1 cellular context compared by ENCODE assay signal in the genomic region with DNA sequence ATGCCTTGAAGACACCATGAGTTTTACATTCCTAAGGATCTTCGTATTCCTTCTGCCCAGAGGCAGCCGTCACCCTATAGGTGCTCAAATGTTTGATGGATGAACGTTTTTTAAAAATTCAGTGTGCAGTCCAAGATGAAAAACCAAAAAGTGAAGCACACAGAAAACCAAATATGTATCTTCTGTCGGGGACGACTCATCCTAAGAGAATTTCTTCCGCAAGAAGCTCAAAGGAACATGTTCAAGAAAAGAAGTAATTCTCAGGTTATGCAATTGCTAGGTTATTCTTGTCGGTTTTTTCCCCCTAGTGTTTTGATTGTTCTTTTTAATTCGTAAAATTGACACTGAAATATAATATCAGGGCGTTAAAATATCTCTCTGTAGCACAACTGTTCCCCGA.
TF ChIP-seq lines count a peak whose summit lies in the region.

No MANE protein-coding gene starts in this region.

TF ChIP-seq in HepG2, 621 proteins besides CTCF, POLR2A, EP300 and RAD21:
- TF ChIP-seq ATF7 (IDR thresholded peaks at IDR 0.05), result no peak
- TF ChIP-seq ATF7 (CRISPR knock-in tag; IDR thresholded peaks at IDR 0.05), result no peak
- no peak for TF ChIP-seq FOXA3 (CRISPR knock-in tag; IDR thresholded peaks at IDR 0.05)
- TF ChIP-seq, protein P1, sequence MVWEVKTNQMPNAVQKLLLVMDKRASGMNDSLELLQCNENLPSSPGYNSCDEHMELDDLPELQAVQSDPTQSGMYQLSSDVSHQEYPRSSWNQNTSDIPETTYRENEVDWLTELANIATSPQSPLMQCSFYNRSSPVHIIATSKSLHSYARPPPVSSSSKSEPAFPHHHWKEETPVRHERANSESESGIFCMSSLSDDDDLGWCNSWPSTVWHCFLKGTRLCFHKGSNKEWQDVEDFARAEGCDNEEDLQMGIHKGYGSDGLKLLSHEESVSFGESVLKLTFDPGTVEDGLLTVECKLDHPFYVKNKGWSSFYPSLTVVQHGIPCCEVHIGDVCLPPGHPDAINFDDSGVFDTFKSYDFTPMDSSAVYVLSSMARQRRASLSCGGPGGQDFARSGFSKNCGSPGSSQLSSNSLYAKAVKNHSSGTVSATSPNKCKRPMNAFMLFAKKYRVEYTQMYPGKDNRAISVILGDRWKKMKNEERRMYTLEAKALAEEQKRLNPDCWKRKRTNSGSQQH (CRISPR knock-in tag; IDR thresholded peaks at IDR 0.05; ENCODE audit: low read depth), result no peak
- TF ChIP-seq, protein P2, sequence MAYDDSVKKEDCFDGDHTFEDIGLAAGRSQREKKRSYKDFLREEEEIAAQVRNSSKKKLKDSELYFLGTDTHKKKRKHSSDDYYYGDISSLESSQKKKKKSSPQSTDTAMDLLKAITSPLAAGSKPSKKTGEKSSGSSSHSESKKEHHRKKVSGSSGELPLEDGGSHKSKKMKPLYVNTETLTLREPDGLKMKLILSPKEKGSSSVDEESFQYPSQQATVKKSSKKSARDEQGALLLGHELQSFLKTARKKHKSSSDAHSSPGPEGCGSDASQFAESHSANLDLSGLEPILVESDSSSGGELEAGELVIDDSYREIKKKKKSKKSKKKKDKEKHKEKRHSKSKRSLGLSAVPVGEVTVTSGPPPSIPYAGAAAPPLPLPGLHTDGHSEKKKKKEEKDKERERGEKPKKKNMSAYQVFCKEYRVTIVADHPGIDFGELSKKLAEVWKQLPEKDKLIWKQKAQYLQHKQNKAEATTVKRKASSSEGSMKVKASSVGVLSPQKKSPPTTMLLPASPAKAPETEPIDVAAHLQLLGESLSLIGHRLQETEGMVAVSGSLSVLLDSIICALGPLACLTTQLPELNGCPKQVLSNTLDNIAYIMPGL (CRISPR knock-in tag; IDR thresholded peaks at IDR 0.05; ENCODE audit: borderline replicate concordance in 1 of 2, low read depth in 1 of 2), result no peak
- no peak for TF ChIP-seq ZNF556 (CRISPR knock-in tag; IDR thresholded peaks at IDR 0.05; ENCODE audit: borderline replicate concordance)
- TF ChIP-seq TSC22D2 (CRISPR knock-in tag; IDR thresholded peaks at IDR 0.05; ENCODE audit: borderline replicate concordance), result no peak
- no peak for TF ChIP-seq CBX1 (IDR thresholded peaks at IDR 0.05; ENCODE audit: low read depth)
- TF ChIP-seq NKX3-1 (CRISPR knock-in tag; IDR thresholded peaks at IDR 0.05), result no peak
- no peak for TF ChIP-seq RARA (CRISPR knock-in tag; IDR thresholded peaks at IDR 0.05)
- no peak for TF ChIP-seq ZSCAN12 (CRISPR knock-in tag; IDR thresholded peaks at IDR 0.05)
- TF ChIP-seq SRSF4 (IDR thresholded peaks at IDR 0.05; ENCODE audit: low read depth, low read length, poor library complexity, severe bottlenecking), result no peak
- TF ChIP-seq MED13 (CRISPR knock-in tag; IDR thresholded peaks at IDR 0.05), result no peak
- TF ChIP-seq, protein P3, sequence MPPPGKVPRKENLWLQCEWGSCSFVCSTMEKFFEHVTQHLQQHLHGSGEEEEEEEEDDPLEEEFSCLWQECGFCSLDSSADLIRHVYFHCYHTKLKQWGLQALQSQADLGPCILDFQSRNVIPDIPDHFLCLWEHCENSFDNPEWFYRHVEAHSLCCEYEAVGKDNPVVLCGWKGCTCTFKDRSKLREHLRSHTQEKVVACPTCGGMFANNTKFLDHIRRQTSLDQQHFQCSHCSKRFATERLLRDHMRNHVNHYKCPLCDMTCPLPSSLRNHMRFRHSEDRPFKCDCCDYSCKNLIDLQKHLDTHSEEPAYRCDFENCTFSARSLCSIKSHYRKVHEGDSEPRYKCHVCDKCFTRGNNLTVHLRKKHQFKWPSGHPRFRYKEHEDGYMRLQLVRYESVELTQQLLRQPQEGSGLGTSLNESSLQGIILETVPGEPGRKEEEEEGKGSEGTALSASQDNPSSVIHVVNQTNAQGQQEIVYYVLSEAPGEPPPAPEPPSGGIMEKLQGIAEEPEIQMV (CRISPR knock-in tag; IDR thresholded peaks at IDR 0.05; ENCODE audit: low read depth), result no peak
- no peak for TF ChIP-seq ZC3H13 (CRISPR knock-in tag; IDR thresholded peaks at IDR 0.05)
- TF ChIP-seq, protein P4, sequence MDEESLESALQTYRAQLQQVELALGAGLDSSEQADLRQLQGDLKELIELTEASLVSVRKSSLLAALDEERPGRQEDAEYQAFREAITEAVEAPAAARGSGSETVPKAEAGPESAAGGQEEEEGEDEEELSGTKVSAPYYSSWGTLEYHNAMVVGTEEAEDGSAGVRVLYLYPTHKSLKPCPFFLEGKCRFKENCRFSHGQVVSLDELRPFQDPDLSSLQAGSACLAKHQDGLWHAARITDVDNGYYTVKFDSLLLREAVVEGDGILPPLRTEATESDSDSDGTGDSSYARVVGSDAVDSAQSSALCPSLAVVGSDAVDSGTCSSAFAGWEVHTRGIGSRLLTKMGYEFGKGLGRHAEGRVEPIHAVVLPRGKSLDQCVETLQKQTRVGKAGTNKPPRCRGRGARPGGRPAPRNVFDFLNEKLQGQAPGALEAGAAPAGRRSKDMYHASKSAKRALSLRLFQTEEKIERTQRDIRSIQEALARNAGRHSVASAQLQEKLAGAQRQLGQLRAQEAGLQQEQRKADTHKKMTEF (CRISPR knock-in tag; IDR thresholded peaks at IDR 0.05), result no peak
- TF ChIP-seq ZNF224 (CRISPR knock-in tag; IDR thresholded peaks at IDR 0.05), result no peak
- TF ChIP-seq SCMH1 (CRISPR knock-in tag; IDR thresholded peaks at IDR 0.05; ENCODE audit: borderline replicate concordance), result no peak
TF ChIP-seq in HepG2: peak in this region for 0.
